ENCODE assay signal across 1 cellular context in the genomic region with DNA sequence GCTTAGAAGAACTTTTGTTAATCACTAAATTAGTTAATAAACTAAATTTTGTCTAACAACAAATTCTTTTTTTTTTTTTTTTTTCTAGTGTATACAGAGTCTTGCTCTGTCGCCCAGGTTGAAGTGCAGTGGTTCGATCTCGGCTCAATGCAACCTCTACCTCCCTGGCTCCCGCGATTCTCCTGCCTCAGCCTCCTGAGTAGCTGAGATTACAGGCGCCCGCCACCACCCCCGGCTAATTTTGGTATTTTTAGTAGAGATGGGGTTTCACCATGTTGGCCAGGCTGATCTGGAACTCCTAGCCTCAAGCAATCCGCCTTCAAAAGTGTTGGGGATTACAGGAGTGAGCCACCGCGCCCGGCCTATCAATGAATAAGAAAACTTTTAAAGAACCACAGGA.
TF ChIP-seq lines count a peak whose summit lies in the region.

No MANE protein-coding gene starts in this region.

TF ChIP-seq in K562, 482 proteins besides CTCF, POLR2A, EP300 and RAD21 (continued from another document):
- TF ChIP-seq, protein P1, sequence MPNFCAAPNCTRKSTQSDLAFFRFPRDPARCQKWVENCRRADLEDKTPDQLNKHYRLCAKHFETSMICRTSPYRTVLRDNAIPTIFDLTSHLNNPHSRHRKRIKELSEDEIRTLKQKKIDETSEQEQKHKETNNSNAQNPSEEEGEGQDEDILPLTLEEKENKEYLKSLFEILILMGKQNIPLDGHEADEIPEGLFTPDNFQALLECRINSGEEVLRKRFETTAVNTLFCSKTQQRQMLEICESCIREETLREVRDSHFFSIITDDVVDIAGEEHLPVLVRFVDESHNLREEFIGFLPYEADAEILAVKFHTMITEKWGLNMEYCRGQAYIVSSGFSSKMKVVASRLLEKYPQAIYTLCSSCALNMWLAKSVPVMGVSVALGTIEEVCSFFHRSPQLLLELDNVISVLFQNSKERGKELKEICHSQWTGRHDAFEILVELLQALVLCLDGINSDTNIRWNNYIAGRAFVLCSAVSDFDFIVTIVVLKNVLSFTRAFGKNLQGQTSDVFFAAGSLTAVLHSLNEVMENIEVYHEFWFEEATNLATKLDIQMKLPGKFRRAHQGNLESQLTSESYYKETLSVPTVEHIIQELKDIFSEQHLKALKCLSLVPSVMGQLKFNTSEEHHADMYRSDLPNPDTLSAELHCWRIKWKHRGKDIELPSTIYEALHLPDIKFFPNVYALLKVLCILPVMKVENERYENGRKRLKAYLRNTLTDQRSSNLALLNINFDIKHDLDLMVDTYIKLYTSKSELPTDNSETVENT (CRISPR knock-in tag; IDR thresholded peaks at IDR 0.05): no peak
- no peak for TF ChIP-seq NCOR1 (IDR thresholded peaks at IDR 0.05)
- TF ChIP-seq MTA3 (IDR thresholded peaks at IDR 0.05; ENCODE audit: borderline replicate concordance): no peak
- TF ChIP-seq HMGN3 (IDR thresholded peaks at IDR 0.05; ENCODE audit: borderline replicate concordance, extremely low read depth, insufficient read length, low read depth, low read length): no peak
- TF ChIP-seq, protein P2, sequence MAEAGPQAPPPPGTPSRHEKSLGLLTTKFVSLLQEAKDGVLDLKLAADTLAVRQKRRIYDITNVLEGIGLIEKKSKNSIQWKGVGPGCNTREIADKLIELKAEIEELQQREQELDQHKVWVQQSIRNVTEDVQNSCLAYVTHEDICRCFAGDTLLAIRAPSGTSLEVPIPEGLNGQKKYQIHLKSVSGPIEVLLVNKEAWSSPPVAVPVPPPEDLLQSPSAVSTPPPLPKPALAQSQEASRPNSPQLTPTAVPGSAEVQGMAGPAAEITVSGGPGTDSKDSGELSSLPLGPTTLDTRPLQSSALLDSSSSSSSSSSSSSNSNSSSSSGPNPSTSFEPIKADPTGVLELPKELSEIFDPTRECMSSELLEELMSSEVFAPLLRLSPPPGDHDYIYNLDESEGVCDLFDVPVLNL (CRISPR knock-in tag; IDR thresholded peaks at IDR 0.05; ENCODE audit: low read depth): no peak
- TF ChIP-seq E2F3 (CRISPR knock-in tag; IDR thresholded peaks at IDR 0.05): no peak
- no peak for TF ChIP-seq MEIS2 (IDR thresholded peaks at IDR 0.05; ENCODE audit: partially characterized antibody)
- no peak for TF ChIP-seq POLR2B (IDR thresholded peaks at IDR 0.05; ENCODE audit: low read depth, partially characterized antibody)
- TF ChIP-seq, protein P3, sequence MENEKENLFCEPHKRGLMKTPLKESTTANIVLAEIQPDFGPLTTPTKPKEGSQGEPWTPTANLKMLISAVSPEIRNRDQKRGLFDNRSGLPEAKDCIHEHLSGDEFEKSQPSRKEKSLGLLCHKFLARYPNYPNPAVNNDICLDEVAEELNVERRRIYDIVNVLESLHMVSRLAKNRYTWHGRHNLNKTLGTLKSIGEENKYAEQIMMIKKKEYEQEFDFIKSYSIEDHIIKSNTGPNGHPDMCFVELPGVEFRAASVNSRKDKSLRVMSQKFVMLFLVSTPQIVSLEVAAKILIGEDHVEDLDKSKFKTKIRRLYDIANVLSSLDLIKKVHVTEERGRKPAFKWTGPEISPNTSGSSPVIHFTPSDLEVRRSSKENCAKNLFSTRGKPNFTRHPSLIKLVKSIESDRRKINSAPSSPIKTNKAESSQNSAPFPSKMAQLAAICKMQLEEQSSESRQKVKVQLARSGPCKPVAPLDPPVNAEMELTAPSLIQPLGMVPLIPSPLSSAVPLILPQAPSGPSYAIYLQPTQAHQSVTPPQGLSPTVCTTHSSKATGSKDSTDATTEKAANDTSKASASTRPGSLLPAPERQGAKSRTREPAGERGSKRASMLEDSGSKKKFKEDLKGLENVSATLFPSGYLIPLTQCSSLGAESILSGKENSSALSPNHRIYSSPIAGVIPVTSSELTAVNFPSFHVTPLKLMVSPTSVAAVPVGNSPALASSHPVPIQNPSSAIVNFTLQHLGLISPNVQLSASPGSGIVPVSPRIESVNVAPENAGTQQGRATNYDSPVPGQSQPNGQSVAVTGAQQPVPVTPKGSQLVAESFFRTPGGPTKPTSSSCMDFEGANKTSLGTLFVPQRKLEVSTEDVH (IDR thresholded peaks at IDR 0.05; ENCODE audit: low read depth, partially characterized antibody): no peak
- TF ChIP-seq HDAC2 (IDR thresholded peaks at IDR 0.05): no peak
- no peak for TF ChIP-seq FOXP1 (CRISPR knock-in tag; IDR thresholded peaks at IDR 0.05)
- peak; percentile 53; the same call in 1 of the 2 replicates for TF ChIP-seq ZNF175 (CRISPR knock-in tag; IDR thresholded peaks at IDR 0.05; ENCODE audit: low read depth)
- no peak for TF ChIP-seq TRIM28 (IDR thresholded peaks at IDR 0.05)
- no peak for TF ChIP-seq PTRF (tag; IDR thresholded peaks at IDR 0.05)
- TF ChIP-seq ADNP (tag; IDR thresholded peaks at IDR 0.05): 0 out of 2 replicates have a peak, but pooled peaks have one; percentile 59
- TF ChIP-seq KDM1A (IDR thresholded peaks at IDR 0.05): peak in 1 of 2 experiments; percentile 37; a peak in 1 of 4 replicates
- TF ChIP-seq ZNF316 (IDR thresholded peaks at IDR 0.05): no peak
- TF ChIP-seq, protein P4, sequence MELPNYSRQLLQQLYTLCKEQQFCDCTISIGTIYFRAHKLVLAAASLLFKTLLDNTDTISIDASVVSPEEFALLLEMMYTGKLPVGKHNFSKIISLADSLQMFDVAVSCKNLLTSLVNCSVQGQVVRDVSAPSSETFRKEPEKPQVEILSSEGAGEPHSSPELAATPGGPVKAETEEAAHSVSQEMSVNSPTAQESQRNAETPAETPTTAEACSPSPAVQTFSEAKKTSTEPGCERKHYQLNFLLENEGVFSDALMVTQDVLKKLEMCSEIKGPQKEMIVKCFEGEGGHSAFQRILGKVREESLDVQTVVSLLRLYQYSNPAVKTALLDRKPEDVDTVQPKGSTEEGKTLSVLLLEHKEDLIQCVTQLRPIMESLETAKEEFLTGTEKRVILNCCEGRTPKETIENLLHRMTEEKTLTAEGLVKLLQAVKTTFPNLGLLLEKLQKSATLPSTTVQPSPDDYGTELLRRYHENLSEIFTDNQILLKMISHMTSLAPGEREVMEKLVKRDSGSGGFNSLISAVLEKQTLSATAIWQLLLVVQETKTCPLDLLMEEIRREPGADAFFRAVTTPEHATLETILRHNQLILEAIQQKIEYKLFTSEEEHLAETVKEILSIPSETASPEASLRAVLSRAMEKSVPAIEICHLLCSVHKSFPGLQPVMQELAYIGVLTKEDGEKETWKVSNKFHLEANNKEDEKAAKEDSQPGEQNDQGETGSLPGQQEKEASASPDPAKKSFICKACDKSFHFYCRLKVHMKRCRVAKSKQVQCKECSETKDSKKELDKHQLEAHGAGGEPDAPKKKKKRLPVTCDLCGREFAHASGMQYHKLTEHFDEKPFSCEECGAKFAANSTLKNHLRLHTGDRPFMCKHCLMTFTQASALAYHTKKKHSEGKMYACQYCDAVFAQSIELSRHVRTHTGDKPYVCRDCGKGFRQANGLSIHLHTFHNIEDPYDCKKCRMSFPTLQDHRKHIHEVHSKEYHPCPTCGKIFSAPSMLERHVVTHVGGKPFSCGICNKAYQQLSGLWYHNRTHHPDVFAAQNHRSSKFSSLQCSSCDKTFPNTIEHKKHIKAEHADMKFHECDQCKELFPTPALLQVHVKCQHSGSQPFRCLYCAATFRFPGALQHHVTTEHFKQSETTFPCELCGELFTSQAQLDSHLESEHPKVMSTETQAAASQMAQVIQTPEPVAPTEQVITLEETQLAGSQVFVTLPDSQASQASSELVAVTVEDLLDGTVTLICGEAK (IDR thresholded peaks at IDR 0.05): no peak
- TF ChIP-seq, protein P4 (CRISPR knock-in tag; IDR thresholded peaks at IDR 0.05): no peak
- no peak for TF ChIP-seq SREBF1 (IDR thresholded peaks at IDR 0.05; ENCODE audit: borderline replicate concordance, low read depth, low read length)
- no peak for TF ChIP-seq ZNF830 (CRISPR knock-in tag; IDR thresholded peaks at IDR 0.05)
- no peak for TF ChIP-seq STAT5A (IDR thresholded peaks at IDR 0.05; ENCODE audit: borderline replicate concordance, low read length)
- TF ChIP-seq, protein P5, sequence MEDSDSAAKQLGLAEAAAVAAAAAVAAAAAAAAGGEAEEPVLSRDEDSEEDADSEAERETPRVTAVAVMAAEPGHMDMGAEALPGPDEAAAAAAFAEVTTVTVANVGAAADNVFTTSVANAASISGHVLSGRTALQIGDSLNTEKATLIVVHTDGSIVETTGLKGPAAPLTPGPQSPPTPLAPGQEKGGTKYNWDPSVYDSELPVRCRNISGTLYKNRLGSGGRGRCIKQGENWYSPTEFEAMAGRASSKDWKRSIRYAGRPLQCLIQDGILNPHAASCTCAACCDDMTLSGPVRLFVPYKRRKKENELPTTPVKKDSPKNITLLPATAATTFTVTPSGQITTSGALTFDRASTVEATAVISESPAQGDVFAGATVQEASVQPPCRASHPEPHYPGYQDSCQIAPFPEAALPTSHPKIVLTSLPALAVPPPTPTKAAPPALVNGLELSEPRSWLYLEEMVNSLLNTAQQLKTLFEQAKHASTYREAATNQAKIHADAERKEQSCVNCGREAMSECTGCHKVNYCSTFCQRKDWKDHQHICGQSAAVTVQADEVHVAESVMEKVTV (CRISPR knock-in tag; IDR thresholded peaks at IDR 0.05): no peak
- TF ChIP-seq GABPA (tag; conservative IDR thresholded peaks at IDR 0.05; ENCODE audit: low read depth): no peak
- TF ChIP-seq ZNF77 (CRISPR knock-in tag; IDR thresholded peaks at IDR 0.05): no peak
- TF ChIP-seq CREB1 (IDR thresholded peaks at IDR 0.05): no peak
- no peak for TF ChIP-seq CREB1 (CRISPR knock-in tag; IDR thresholded peaks at IDR 0.05)
- TF ChIP-seq CBFA2T3 (IDR thresholded peaks at IDR 0.05): peak; percentile 36
- TF ChIP-seq GATAD2A (IDR thresholded peaks at IDR 0.05): no peak
- no peak for TF ChIP-seq TARDBP (IDR thresholded peaks at IDR 0.05)
- TF ChIP-seq, protein P6, sequence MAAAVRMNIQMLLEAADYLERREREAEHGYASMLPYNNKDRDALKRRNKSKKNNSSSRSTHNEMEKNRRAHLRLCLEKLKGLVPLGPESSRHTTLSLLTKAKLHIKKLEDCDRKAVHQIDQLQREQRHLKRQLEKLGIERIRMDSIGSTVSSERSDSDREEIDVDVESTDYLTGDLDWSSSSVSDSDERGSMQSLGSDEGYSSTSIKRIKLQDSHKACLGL (CRISPR knock-in tag; IDR thresholded peaks at IDR 0.05; ENCODE audit: borderline replicate concordance, poor library complexity, severe bottlenecking): no peak
- 0 out of 2 replicates have a peak, but pooled peaks have one; percentile 29 for TF ChIP-seq SMARCA5 (IDR thresholded peaks at IDR 0.05)
- TF ChIP-seq RBM14 (IDR thresholded peaks at IDR 0.05; ENCODE audit: borderline replicate concordance, insufficient read depth, low read depth, low read length): no peak
- TF ChIP-seq, protein P7, sequence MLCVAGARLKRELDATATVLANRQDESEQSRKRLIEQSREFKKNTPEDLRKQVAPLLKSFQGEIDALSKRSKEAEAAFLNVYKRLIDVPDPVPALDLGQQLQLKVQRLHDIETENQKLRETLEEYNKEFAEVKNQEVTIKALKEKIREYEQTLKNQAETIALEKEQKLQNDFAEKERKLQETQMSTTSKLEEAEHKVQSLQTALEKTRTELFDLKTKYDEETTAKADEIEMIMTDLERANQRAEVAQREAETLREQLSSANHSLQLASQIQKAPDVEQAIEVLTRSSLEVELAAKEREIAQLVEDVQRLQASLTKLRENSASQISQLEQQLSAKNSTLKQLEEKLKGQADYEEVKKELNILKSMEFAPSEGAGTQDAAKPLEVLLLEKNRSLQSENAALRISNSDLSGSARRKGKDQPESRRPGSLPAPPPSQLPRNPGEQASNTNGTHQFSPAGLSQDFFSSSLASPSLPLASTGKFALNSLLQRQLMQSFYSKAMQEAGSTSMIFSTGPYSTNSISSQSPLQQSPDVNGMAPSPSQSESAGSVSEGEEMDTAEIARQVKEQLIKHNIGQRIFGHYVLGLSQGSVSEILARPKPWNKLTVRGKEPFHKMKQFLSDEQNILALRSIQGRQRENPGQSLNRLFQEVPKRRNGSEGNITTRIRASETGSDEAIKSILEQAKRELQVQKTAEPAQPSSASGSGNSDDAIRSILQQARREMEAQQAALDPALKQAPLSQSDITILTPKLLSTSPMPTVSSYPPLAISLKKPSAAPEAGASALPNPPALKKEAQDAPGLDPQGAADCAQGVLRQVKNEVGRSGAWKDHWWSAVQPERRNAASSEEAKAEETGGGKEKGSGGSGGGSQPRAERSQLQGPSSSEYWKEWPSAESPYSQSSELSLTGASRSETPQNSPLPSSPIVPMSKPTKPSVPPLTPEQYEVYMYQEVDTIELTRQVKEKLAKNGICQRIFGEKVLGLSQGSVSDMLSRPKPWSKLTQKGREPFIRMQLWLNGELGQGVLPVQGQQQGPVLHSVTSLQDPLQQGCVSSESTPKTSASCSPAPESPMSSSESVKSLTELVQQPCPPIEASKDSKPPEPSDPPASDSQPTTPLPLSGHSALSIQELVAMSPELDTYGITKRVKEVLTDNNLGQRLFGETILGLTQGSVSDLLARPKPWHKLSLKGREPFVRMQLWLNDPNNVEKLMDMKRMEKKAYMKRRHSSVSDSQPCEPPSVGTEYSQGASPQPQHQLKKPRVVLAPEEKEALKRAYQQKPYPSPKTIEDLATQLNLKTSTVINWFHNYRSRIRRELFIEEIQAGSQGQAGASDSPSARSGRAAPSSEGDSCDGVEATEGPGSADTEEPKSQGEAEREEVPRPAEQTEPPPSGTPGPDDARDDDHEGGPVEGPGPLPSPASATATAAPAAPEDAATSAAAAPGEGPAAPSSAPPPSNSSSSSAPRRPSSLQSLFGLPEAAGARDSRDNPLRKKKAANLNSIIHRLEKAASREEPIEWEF (CRISPR knock-in tag; IDR thresholded peaks at IDR 0.05): no peak
- no peak for TF ChIP-seq KHSRP (IDR thresholded peaks at IDR 0.05)
- no peak for TF ChIP-seq TCF7L2 (IDR thresholded peaks at IDR 0.05; ENCODE audit: low read depth, low read length)
- TF ChIP-seq ZBTB1 (CRISPR knock-in tag; IDR thresholded peaks at IDR 0.05; ENCODE audit: borderline replicate concordance, low read depth): no peak
- no peak for TF ChIP-seq NCOA2 (IDR thresholded peaks at IDR 0.05; ENCODE audit: partially characterized antibody in 2 of 2)
- no peak for TF ChIP-seq PML (IDR thresholded peaks at IDR 0.05; ENCODE audit: low read length)
TF ChIP-seq in K562: peak in this region for 5.
